Comparison of ENCODE assay signal across 7 cellular contexts in genomic region chr19:20432286-20432842, GRCh38.
DNase-seq lines count a peak whose midpoint lies in the region; ATAC-seq and TF ChIP-seq lines count a peak whose summit lies in the region.
"Not testable (repeated sequence)": the region's sequence is repeated elsewhere in the genome, so short reads cannot be mapped to it uniquely, and the experiment has no call there.

No MANE protein-coding gene starts in this region.

- intact Hi-C loops in body of pancreas (cut with DNase I); stomach (cut with DNase I; ENCODE audit: low total_unique reads): not testable (repeated sequence)

- TF ChIP-seq CTCF in MM.1S (IDR thresholded peaks at IDR 0.05; ENCODE audit: low read length); body of pancreas (IDR thresholded peaks at IDR 0.05); progenitor cell of endocrine pancreas (IDR thresholded peaks at IDR 0.05; ENCODE audit: unreplicated experiment); stomach (IDR thresholded peaks at IDR 0.05): not testable (repeated sequence)

- not testable (repeated sequence) for H3K4me1 ChIP-seq in CD4-positive, CD25-positive, alpha-beta regulatory T cell (ENCODE audit: control insufficient read depth, insufficient read depth, low read length, poor library complexity, severe bottlenecking); MM.1S (ENCODE audit: low read length); body of pancreas; stomach

- not testable (repeated sequence) for H3K36me3 Mint-ChIP-seq in CD4-positive, CD25-positive, alpha-beta regulatory T cell; progenitor cell of endocrine pancreas (ENCODE audit: insufficient read depth)
- H3K36me3 Mint-ChIP-seq in memory B cell, result peaks cover 10% of the 10 kb centered on the region

- not testable (repeated sequence) for H3K9me3 Mint-ChIP-seq in CD4-positive, CD25-positive, alpha-beta regulatory T cell; memory B cell; progenitor cell of endocrine pancreas (ENCODE audit: low read depth)

- DNase-seq in CD4-positive, CD25-positive, alpha-beta regulatory T cell; MM.1S; progenitor cell of endocrine pancreas (ENCODE audit: low spot score, unreplicated experiment): not testable (repeated sequence)
- DNase-seq in RPMI8226, result peak; percentile 47
- peak; percentile 48 to 79 (median 52) for DNase-seq in body of pancreas
- DNase-seq in memory B cell (ENCODE audit: low spot score in 2 of 2), result peak in 1 of 2 donors; percentile 7
- peak; percentile 30 for DNase-seq in stomach

- not testable (repeated sequence) for H3K36me3 ChIP-seq in CD4-positive, CD25-positive, alpha-beta regulatory T cell (ENCODE audit: control insufficient read depth, insufficient read depth, low read length); MM.1S (replicated peaks; ENCODE audit: insufficient read depth, low read length); body of pancreas (replicated peaks in 1 of 2; ENCODE audit: insufficient read depth in 1 of 2, low read depth in 2 of 2); stomach

- WGBS in body of pancreas, 2 donors, result 47 to 51% methylated on average over 3 of the region's 3 CpGs
- WGBS in stomach, 5 donors, result 50 to 69% (median 60%) methylated on average over 3 of the region's 3 CpGs

- not testable (repeated sequence) for H3F3A ChIP-seq in MM.1S (ENCODE audit: insufficient read depth, low read length)

- H3K27ac Mint-ChIP-seq in CD4-positive, CD25-positive, alpha-beta regulatory T cell, result peak overlapping the region in 2 of 3 donors; percentile 37 to 41
- peak overlapping the region; percentile 86 for H3K27ac Mint-ChIP-seq in memory B cell
- peak overlapping the region; percentile 74 for H3K27ac Mint-ChIP-seq in progenitor cell of endocrine pancreas

- peak overlapping the region; percentile 53; the same call in 1 of the 2 replicates for H3K4me2 ChIP-seq in MM.1S (ENCODE audit: low read depth, low read length)

- not testable (repeated sequence) for H3K27ac ChIP-seq in CD4-positive, CD25-positive, alpha-beta regulatory T cell (ENCODE audit: insufficient read depth, low read length, poor library complexity, severe bottlenecking); stomach
- H3K27ac ChIP-seq in MM.1S (ENCODE audit: low read length), result peak overlapping the region; percentile 13; the same call in 1 of the 2 replicates
- H3K27ac ChIP-seq in body of pancreas, result peak overlapping the region; percentile 57 to 81 (median 70)

- H4K20me1 ChIP-seq in MM.1S (ENCODE audit: insufficient read depth, low read length), result not testable (repeated sequence)

- H3K4me1 Mint-ChIP-seq in CD4-positive, CD25-positive, alpha-beta regulatory T cell; memory B cell: not testable (repeated sequence)
- peaks cover 15% of the 10 kb centered on the region for H3K4me1 Mint-ChIP-seq in progenitor cell of endocrine pancreas (ENCODE audit: low read depth)

- H3K79me2 ChIP-seq in MM.1S (ENCODE audit: low read length), result not testable (repeated sequence)

- H3K9me2 ChIP-seq in MM.1S (replicated peaks; ENCODE audit: insufficient read depth, low read length), result not testable (repeated sequence)

- not testable (repeated sequence) for ATAC-seq in CD4-positive, CD25-positive, alpha-beta regulatory T cell (ENCODE audit: low read depth in 2 of 2); body of pancreas
- ATAC-seq in memory B cell (ENCODE audit: low read depth), result peak; percentile 42

- TF ChIP-seq POLR2A in body of pancreas (IDR thresholded peaks at IDR 0.05); stomach (IDR thresholded peaks at IDR 0.05): not testable (repeated sequence)

- not testable (repeated sequence) for H3K4me3 ChIP-seq in CD4-positive, CD25-positive, alpha-beta regulatory T cell (ENCODE audit: low read depth, low read length); body of pancreas; stomach
- peak overlapping the region; percentile 40; the same call in 1 of the 2 replicates for H3K4me3 ChIP-seq in MM.1S (ENCODE audit: low read length)

- not testable (repeated sequence) for H3K27me3 ChIP-seq in CD4-positive, CD25-positive, alpha-beta regulatory T cell (ENCODE audit: control insufficient read depth, insufficient read depth, low read length); MM.1S (replicated peaks; ENCODE audit: insufficient read depth, low read length); body of pancreas; stomach

- not testable (repeated sequence) for H3K4me3 Mint-ChIP-seq in CD4-positive, CD25-positive, alpha-beta regulatory T cell; memory B cell; progenitor cell of endocrine pancreas (ENCODE audit: low read depth)

- not testable (repeated sequence) for TF ChIP-seq EP300 in stomach (IDR thresholded peaks at IDR 0.05)

- not testable (repeated sequence) for H3K27me3 Mint-ChIP-seq in CD4-positive, CD25-positive, alpha-beta regulatory T cell; memory B cell; progenitor cell of endocrine pancreas

- H3K9ac ChIP-seq in MM.1S (ENCODE audit: low read length), result not testable (repeated sequence)

- not testable (repeated sequence) for H3K9me3 ChIP-seq in CD4-positive, CD25-positive, alpha-beta regulatory T cell (ENCODE audit: control insufficient read depth in 2 of 2, low read length in 2 of 2); MM.1S (replicated peaks; ENCODE audit: insufficient read depth, low read length); body of pancreas; stomach

- peak overlapping the region; percentile 28 for H2AFZ ChIP-seq in MM.1S (ENCODE audit: low read length)
